ENCODE assay signal across 9 cellular contexts in genomic region chr20:62806383-62807050, GRCh38. TPM values are rescaled to one million over a fixed set of nuclear protein-coding genes. Genes with fewer than 3 reads are reported as not detected.
A peak's percentile ranks its signal among the peaks of the same experiment; 100 is the strongest.
DNase-seq lines count a peak whose midpoint lies in the region; ATAC-seq and TF ChIP-seq lines count a peak whose summit lies in the region.
"Had no signal": no experiment of that assay in that cellular context is flagged by ENCODE, and none has a peak within 500 bp of the region (broad histone marks: within the 10 kb centered on the region; RNA-seq: fewer than 3 reads in every experiment).

No MANE protein-coding gene starts in this region.

- H3K4me1 ChIP-seq in Peyer's patch (peaks cover 3 to 32% (median 17%) of the 10 kb centered on the region in 4 donors), gastrocnemius medialis (peaks cover 26 to 45% of the 10 kb centered on the region in 2 donors)

- DNase-seq in Peyer's patch (no peak), epithelial cell of proximal tubule (ENCODE audit: low read depth) (no peak), gastrocnemius medialis (no peak), anterior cingulate cortex (lab: John Stamatoyannopoulos, UW) (no peak), NCI-H128 (lab: John Stamatoyannopoulos, UW; ENCODE audit: unreplicated experiment) (no peak), SIG-M5 treated with dmso at 0.1 percent for 504 hours (lab: John Stamatoyannopoulos, UW; ENCODE audit: unreplicated experiment) (no peak)
- DNase-seq: transverse colon had no signal

- H3K9me3 ChIP-seq in Peyer's patch (no peaks in the 10 kb centered on the region), gastrocnemius medialis (no peaks in the 10 kb centered on the region)
- H3K9me3 ChIP-seq: transverse colon had no signal

- TF ChIP-seq CTCF in Peyer's patch (IDR thresholded peaks at IDR 0.05) (no peak), epithelial cell of proximal tubule (conservative IDR thresholded peaks at IDR 0.05; ENCODE audit: low read depth, low read length) (no peak), gastrocnemius medialis (IDR thresholded peaks at IDR 0.05 in 4 of 5, conservative IDR thresholded peaks at IDR 0.05 in 1 of 5) (no peak)

- ATAC-seq in gastrocnemius medialis = no peak
- no peak for ATAC-seq in GM19324 (IDR thresholded peaks at IDR 0.05; ENCODE audit: low FRiP score, unreplicated experiment)

- H3K27ac ChIP-seq in Peyer's patch (peak overlapping the region in 3 of 4 donors; percentile 83 to 98 (median 86)), gastrocnemius medialis (peak overlapping the region; percentile 67 to 82 (median 72))

- H3K36me3 ChIP-seq in Peyer's patch (peaks cover 0 to 42% (median 0%) of the 10 kb centered on the region in 3 donors), gastrocnemius medialis (peaks cover 0 to 33% of the 10 kb centered on the region in 2 donors)

- intact Hi-C loops in gastrocnemius medialis (cut with DNase I; ENCODE audit: low total_unique reads) = loop anchor here (5.0 to 10.0 kb wide), 2 partner anchors 304 to 502 kb away; partner anchors contain the start of gene ADRM1

- in situ Hi-C loops in gastrocnemius medialis (cut with MboI; ENCODE audit: low sequenced_read_pairs in 4 of 4) = loop anchor here in 3 of 4 donors (5.0 to 10.0 kb wide), 3 partner anchors 132 to 302 kb away; no protein-coding TSS in a partner anchor

- H3K27me3 ChIP-seq in Peyer's patch (no peaks in the 10 kb centered on the region), gastrocnemius medialis (no peaks in the 10 kb centered on the region)
- H3K27me3 ChIP-seq: transverse colon had no signal

- H3K4me3 ChIP-seq in GM08714 (ENCODE audit: low read length) (peak overlapping the region; percentile 89; the same call in 1 of the 2 replicates), Peyer's patch (peak overlapping the region in 3 of 4 donors; percentile 87 to 97 (median 95)), epithelial cell of proximal tubule (ENCODE audit: low read depth, low read length) (peak overlapping the region; percentile 78), gastrocnemius medialis (peak overlapping the region; percentile 63 to 94 (median 76))

- TF ChIP-seq POLR2A in Peyer's patch (IDR thresholded peaks at IDR 0.05) (no peak), gastrocnemius medialis (IDR thresholded peaks at IDR 0.05) (no peak)

RNA-seq across cellular contexts. Expression of gene OGFR, which starts 1.9 kb away (rescaled TPM):
- total RNA-seq in Peyer's patch (10 to 100 TPM; 73.3 to 88.3 (median 76.3) TPM), epithelial cell of proximal tubule (57.6 and 61.1 TPM in 2 replicates), gastrocnemius medialis (10 to 100 TPM; 21.9 to 52.1 (median 40.5) TPM)

RNA-seq across cellular contexts. Expression of gene MRGBP, which starts 10.2 kb away (rescaled TPM):
- total RNA-seq in Peyer's patch (10 to 100 TPM; 11.6 to 15.4 (median 13.3) TPM), epithelial cell of proximal tubule (14.6 and 23.4 TPM in 2 replicates), gastrocnemius medialis (1 to 10 TPM; 7.8 to 9.8 (median 8.2) TPM)

RNA-seq across cellular contexts. Expression of gene COL9A3, which starts 10.3 kb away (rescaled TPM):
- total RNA-seq in Peyer's patch (10 to 100 TPM in 1 of 4 donors, 1 to 10 TPM in 3; 3.3 to 19.8 (median 4.1) TPM), epithelial cell of proximal tubule (2.8 and 4.6 TPM in 2 replicates), gastrocnemius medialis (1 to 10 TPM in 2 of 4 donors, under 1 TPM in 2; 0.41 to 4.1 (median 1.6) TPM)

RNA-seq across cellular contexts. Expression of gene TCFL5, which starts 55.1 kb away (rescaled TPM):
- total RNA-seq in Peyer's patch = 1 to 10 TPM; 2.6 to 6.6 (median 5.0) TPM
- 5.7 and 7.2 TPM in 2 replicates for total RNA-seq in epithelial cell of proximal tubule
- total RNA-seq in gastrocnemius medialis = 1 to 10 TPM; 5.3 to 7.3 (median 6.3) TPM
